ENCODE assay signal across 12 cellular contexts in genomic region chr1:240242601-240243144, GRCh38.
DNase-seq lines count a peak whose midpoint lies in the region; ATAC-seq and TF ChIP-seq lines count a peak whose summit lies in the region.
"Had no signal": no experiment of that assay in that cellular context is flagged by ENCODE, and none has a peak within 500 bp of the region (broad histone marks: within the 10 kb centered on the region; RNA-seq: fewer than 3 reads in every experiment).

No MANE protein-coding gene starts in this region.

- H3K36me3 ChIP-seq in PC-3 (ENCODE audit: low read depth, low read length) (no peaks in the 10 kb centered on the region), skeletal muscle satellite cell (ENCODE audit: insufficient read depth, low read length) (no peaks in the 10 kb centered on the region)
- H3K36me3 ChIP-seq: ascending aorta, tibial artery had no signal

- no TSS peak for BruUV-seq in PC-3 (replicated peaks; lab: Mats Ljungman, UMichigan)

- TF ChIP-seq CTCF in PC-3 (conservative IDR thresholded peaks at IDR 0.05; ENCODE audit: low read depth, low read length) (no peak), CD14-positive monocyte (IDR thresholded peaks at IDR 0.05) (no peak)

- peaks cover 0 to 6% (median 2%) of the 10 kb centered on the region in 7 donors for H3K9me3 Mint-ChIP-seq in CD14-positive monocyte

- H3K9ac ChIP-seq in PC-3 (ENCODE audit: low read length), result no peak overlapping the region
- peak overlapping the region; percentile 69 for H3K9ac ChIP-seq in skeletal muscle satellite cell (ENCODE audit: low read depth, low read length)

- H3K27me3 ChIP-seq in PC-3 (ENCODE audit: low read length) (no peaks in the 10 kb centered on the region), skeletal muscle satellite cell (ENCODE audit: control insufficient read depth, insufficient read depth, low read length) (no peaks in the 10 kb centered on the region)
- H3K27me3 ChIP-seq: ascending aorta, tibial artery had no signal

- no peaks in the 10 kb centered on the region for H3K36me3 Mint-ChIP-seq in CD14-positive monocyte

- DNase-seq in GOT3 (lab: John Stamatoyannopoulos, UW), result peak; percentile 43
- peak; percentile 85 for DNase-seq in PC-3
- peak; percentile 73 for DNase-seq in fibroblast of gingiva (ENCODE audit: low read depth)
- no peak for DNase-seq in NCI-H2196 treated with DMSO at 0.1 percent for 48 hours (lab: John Stamatoyannopoulos, UW; ENCODE audit: unreplicated experiment)
- no peak for DNase-seq in CD14-positive monocyte (ENCODE audit: low spot score)
- no peak for DNase-seq in activated effector memory CD4-positive, alpha-beta T cell treated with anti-CD3 and anti-CD28 coated beads, Interleukin-2, amount 50 U/mL, for 16 hours
- no peak for DNase-seq in HuH-7.5 (ENCODE audit: low spot score)
- DNase-seq: activated B cell treated with CpG ODN at 0.5 μM for 24 hours, NCI-H2227 treated with DMSO at 0.1 percent for 48 hours, tibial artery had no signal

- H3K79me2 ChIP-seq in PC-3 (ENCODE audit: low read length), result no peaks in the 10 kb centered on the region

- H3F3A ChIP-seq in PC-3 (ENCODE audit: low read length, unreplicated experiment), result no peaks in the 10 kb centered on the region

- no peak overlapping the region for H3K27ac Mint-ChIP-seq in CD14-positive monocyte
- H3K27ac Mint-ChIP-seq: activated B cell treated with CpG ODN at 0.5 μM for 24 hours had no signal

- no peaks in the 10 kb centered on the region for H4K20me1 ChIP-seq in PC-3 (ENCODE audit: low read length)

- no peaks in the 10 kb centered on the region for H3K4me1 Mint-ChIP-seq in CD14-positive monocyte
- H3K4me1 Mint-ChIP-seq: activated B cell treated with CpG ODN at 0.5 μM for 24 hours had no signal

- no peaks in the 10 kb centered on the region for H3K9me2 ChIP-seq in PC-3 (replicated peaks; ENCODE audit: low read length)

- CTCF ChIA-PET in PC-3 (lab: Charles Lee), result interaction anchor here (0.7 kb wide), 1 partner anchor 11 kb away, joined by 3 read pairs; no protein-coding TSS in a partner anchor

- peak; percentile 96 for ATAC-seq in PC-3

- H3K4me3 Mint-ChIP-seq in CD14-positive monocyte, result no peak overlapping the region
- H3K4me3 Mint-ChIP-seq: activated B cell treated with CpG ODN at 0.5 μM for 24 hours had no signal

- POLR2A ChIA-PET in PC-3 (lab: Charles Lee; ENCODE audit: unreplicated experiment), result interaction anchor here (0.5 kb wide), 1 partner anchor 15 kb away, joined by 3 read pairs; no protein-coding TSS in a partner anchor

- no peak overlapping the region for H3K27ac ChIP-seq in PC-3 (ENCODE audit: low read length)
- H3K27ac ChIP-seq: ascending aorta, tibial artery had no signal

- no peak overlapping the region for H2AFZ ChIP-seq in PC-3 (ENCODE audit: low read length)

- H3K9me3 ChIP-seq in PC-3 (ENCODE audit: low read length) (no peaks in the 10 kb centered on the region), skeletal muscle satellite cell (replicated peaks; ENCODE audit: low read length) (no peaks in the 10 kb centered on the region)
- H3K9me3 ChIP-seq: ascending aorta, tibial artery had no signal

- H3K4me3 ChIP-seq in PC-3 (ENCODE audit: low read length) (no peak overlapping the region), skeletal muscle satellite cell (ENCODE audit: low read length) (peak overlapping the region; percentile 39)
- H3K4me3 ChIP-seq: ascending aorta, tibial artery had no signal

- intact Hi-C loops in PC-3 (cut with micrococcal nuclease), result no loop called here
- intact Hi-C loops in CD14-positive monocyte (cut with micrococcal nuclease), result no loop called here

- H3K4me1 ChIP-seq in PC-3 (ENCODE audit: insufficient read depth, low read length), result peaks cover 13% of the 10 kb centered on the region
- peaks cover 49% of the 10 kb centered on the region for H3K4me1 ChIP-seq in skeletal muscle satellite cell (ENCODE audit: control insufficient read depth, insufficient read depth, low read length)
- H3K4me1 ChIP-seq: ascending aorta, tibial artery had no signal

- no peaks in the 10 kb centered on the region for H3K27me3 Mint-ChIP-seq in CD14-positive monocyte (ENCODE audit: low read depth in 3 of 3)
- H3K27me3 Mint-ChIP-seq: activated B cell treated with CpG ODN at 0.5 μM for 24 hours had no signal

- peak overlapping the region; percentile 19; the same call in 1 of the 2 replicates for H3K4me2 ChIP-seq in PC-3 (ENCODE audit: low read length)
- H3K4me2 ChIP-seq in skeletal muscle satellite cell (ENCODE audit: low read length), result peak overlapping the region; percentile 66

Comparison
In these comparisons a context has a peak if more than half of its experiments do, and no peak if none do; other contexts are left out.
1. DNase-seq: peak in GOT3 (single experiment), PC-3 (single experiment) and fibroblast of gingiva (single experiment); none in NCI-H2196 treated with DMSO at 0.1 percent for 48 hours (single experiment), CD14-positive monocyte (single experiment), activated effector memory CD4-positive, alpha-beta T cell treated with anti-CD3 and anti-CD28 coated beads, Interleukin-2, amount 50 U/mL, for 16 hours (single experiment) and HuH-7.5 (single experiment).